Comparison of ENCODE assay signal across 15 cellular contexts in genomic region chr10:69051710-69052487, GRCh38. TPM values are rescaled to one million over a fixed set of nuclear protein-coding genes. Genes with fewer than 3 reads are reported as not detected.
DNase-seq lines count a peak whose midpoint lies in the region; ATAC-seq and TF ChIP-seq lines count a peak whose summit lies in the region.
"Had no signal": no experiment of that assay in that cellular context is flagged by ENCODE, and none has a peak within 500 bp of the region (broad histone marks: within the 10 kb centered on the region; RNA-seq: fewer than 3 reads in every experiment).

No MANE protein-coding gene starts in this region.

- intact Hi-C loops in esophagus muscularis mucosa (cut with DNase I) = no loop called here
- intact Hi-C loops in CD8-positive, alpha-beta T cell (cut with DNase I, micrococcal nuclease) = no loop called here

- peaks cover 0 to 8% (median 0%) of the 10 kb centered on the region in 4 donors for H3K27me3 ChIP-seq in esophagus muscularis mucosa
- no peaks in the 10 kb centered on the region for H3K27me3 ChIP-seq in parathyroid adenoma (ENCODE audit: control insufficient read depth, insufficient read depth, low read length)
- no peaks in the 10 kb centered on the region for H3K27me3 ChIP-seq in CD8-positive, alpha-beta T cell (ENCODE audit: insufficient read depth, low read length)
- H3K27me3 ChIP-seq: BLaER1, pancreas had no signal

- H3K4me3 ChIP-seq in GM12865 (ENCODE audit: low read depth, low read length) = no peak overlapping the region
- no peak overlapping the region for H3K4me3 ChIP-seq in esophagus muscularis mucosa
- H3K4me3 ChIP-seq in parathyroid adenoma (ENCODE audit: low read depth, low read length) = no peak overlapping the region
- H3K4me3 ChIP-seq in CD8-positive, alpha-beta T cell (ENCODE audit: low read depth, low read length) = no peak overlapping the region
- H3K4me3 ChIP-seq: BLaER1, pancreas had no signal

- no peak overlapping the region for H3K27ac Mint-ChIP-seq in CD8-positive, alpha-beta T cell

- H3K27me3 Mint-ChIP-seq in CD8-positive, alpha-beta T cell (ENCODE audit: low read depth) = no peaks in the 10 kb centered on the region

- H3K4me1 Mint-ChIP-seq in CD8-positive, alpha-beta T cell (ENCODE audit: low read depth) = peaks cover 19% of the 10 kb centered on the region

- peak; percentile 75 for DNase-seq in GM12865 (ENCODE audit: low read depth)
- no peak for DNase-seq in esophagus muscularis mucosa (ENCODE audit: extremely low spot score)
- no peak for DNase-seq in COLO668 (lab: John Stamatoyannopoulos, UW; ENCODE audit: unreplicated experiment)
- no peak for DNase-seq in NCI-H187 treated with DMSO at 0.1 percent for 48 hours (lab: John Stamatoyannopoulos, UW)
- no peak for DNase-seq in CD8-positive, alpha-beta T cell
- no peak for DNase-seq in NCI-H1436 treated with DMSO at 0.1 percent for 48 hours (lab: John Stamatoyannopoulos, UW)
- DNase-seq: effector CD4-positive, alpha-beta T cell; NCI-H510A treated with DMSO at 0.1 percent for 48 hours; stimulated activated CD4-positive, alpha-beta T cell treated with anti-CD3 and anti-CD28 coated beads, Interleukin-4, amount 100 ng/mL, for 24 hours had no signal

- H3K4me1 ChIP-seq in esophagus muscularis mucosa (peaks cover 2 to 12% (median 7%) of the 10 kb centered on the region in 4 donors), parathyroid adenoma (peaks cover 24% of the 10 kb centered on the region)
- H3K4me1 ChIP-seq in CD8-positive, alpha-beta T cell (ENCODE audit: insufficient read depth, low read length) = peaks cover 10% of the 10 kb centered on the region
- H3K4me1 ChIP-seq: BLaER1, pancreas had no signal

- peak overlapping the region; percentile 47 for H2AFZ ChIP-seq in parathyroid adenoma

- H3K4me2 ChIP-seq in parathyroid adenoma (ENCODE audit: low read length) = peak overlapping the region; percentile 28
- H3K4me2 ChIP-seq: BLaER1 had no signal

- POLR2A ChIA-PET in CD8-positive, alpha-beta T cell (lab: Charles Lee) = no interaction called here

- H3K36me3 ChIP-seq in esophagus muscularis mucosa = no peaks in the 10 kb centered on the region
- no peaks in the 10 kb centered on the region for H3K36me3 ChIP-seq in parathyroid adenoma (ENCODE audit: control insufficient read depth, insufficient read depth, low read length)
- H3K36me3 ChIP-seq in CD8-positive, alpha-beta T cell (ENCODE audit: insufficient read depth, low read length) = no peaks in the 10 kb centered on the region
- H3K36me3 ChIP-seq: BLaER1, pancreas had no signal

- H3K9ac ChIP-seq in parathyroid adenoma = no peak overlapping the region
- H3K9ac ChIP-seq: BLaER1 had no signal

- ATAC-seq in HG03066 (IDR thresholded peaks at IDR 0.05; ENCODE audit: low read depth, unreplicated experiment) = peak; percentile 33
- ATAC-seq in CD8-positive, alpha-beta T cell = no peak

- H3K79me2 ChIP-seq in parathyroid adenoma = no peaks in the 10 kb centered on the region

- WGBS in esophagus muscularis mucosa = 80% methylated on average over 10 of the region's 10 CpGs

- TF ChIP-seq CTCF in GM12865 (IDR thresholded peaks at IDR 0.05; ENCODE audit: insufficient read depth, low read depth, low read length, missing control alignments) (no peak), esophagus muscularis mucosa (IDR thresholded peaks at IDR 0.05) (no peak), parathyroid adenoma (IDR thresholded peaks at IDR 0.05) (no peak)
- no peak for TF ChIP-seq CTCF in CD8-positive, alpha-beta T cell (IDR thresholded peaks at IDR 0.05)

- TF ChIP-seq EP300 in esophagus muscularis mucosa (IDR thresholded peaks at IDR 0.05) = no peak

- peak overlapping the region in 3 of 4 donors; percentile 17 to 42 (median 38) for H3K27ac ChIP-seq in esophagus muscularis mucosa (replicated peaks in 1 of 4)
- H3K27ac ChIP-seq in parathyroid adenoma = peak overlapping the region; percentile 18
- no peak overlapping the region for H3K27ac ChIP-seq in CD8-positive, alpha-beta T cell (ENCODE audit: low read depth, low read length)
- H3K27ac ChIP-seq: BLaER1, RWPE1 had no signal

- no peak for TF ChIP-seq POLR2A in esophagus muscularis mucosa (IDR thresholded peaks at IDR 0.05; ENCODE audit: low read depth)

- H3K9me3 ChIP-seq in esophagus muscularis mucosa (no peaks in the 10 kb centered on the region), parathyroid adenoma (ENCODE audit: control insufficient read depth, low read length) (no peaks in the 10 kb centered on the region)
- no peaks in the 10 kb centered on the region for H3K9me3 ChIP-seq in CD8-positive, alpha-beta T cell (ENCODE audit: low read length)
- H3K9me3 ChIP-seq: BLaER1, pancreas had no signal

- CTCF ChIA-PET in CD8-positive, alpha-beta T cell (lab: Charles Lee) = interaction anchor here (1.0 to 1.1 kb wide), 3 partner anchors 12 to 46 kb away, joined by 3 read pairs; no protein-coding TSS in a partner anchor

- H3K36me3 Mint-ChIP-seq in CD8-positive, alpha-beta T cell = no peaks in the 10 kb centered on the region

- H3K9me3 Mint-ChIP-seq in CD8-positive, alpha-beta T cell = no peaks in the 10 kb centered on the region

- H3K4me3 Mint-ChIP-seq in CD8-positive, alpha-beta T cell = no peak overlapping the region

RNA-seq across cellular contexts. Expression of gene SRGN, which starts 36.0 kb away (rescaled TPM):
- 100 to 1,000 TPM in 1 of 4 donors, 10 to 100 TPM in 3; 44.9 to 201 (median 82.3) TPM for total RNA-seq in esophagus muscularis mucosa
- 100 to 1,000 TPM; 570 to 583 TPM for total RNA-seq in CD8-positive, alpha-beta T cell
- total RNA-seq: HT-29 had no signal
